In the genomic region with DNA sequence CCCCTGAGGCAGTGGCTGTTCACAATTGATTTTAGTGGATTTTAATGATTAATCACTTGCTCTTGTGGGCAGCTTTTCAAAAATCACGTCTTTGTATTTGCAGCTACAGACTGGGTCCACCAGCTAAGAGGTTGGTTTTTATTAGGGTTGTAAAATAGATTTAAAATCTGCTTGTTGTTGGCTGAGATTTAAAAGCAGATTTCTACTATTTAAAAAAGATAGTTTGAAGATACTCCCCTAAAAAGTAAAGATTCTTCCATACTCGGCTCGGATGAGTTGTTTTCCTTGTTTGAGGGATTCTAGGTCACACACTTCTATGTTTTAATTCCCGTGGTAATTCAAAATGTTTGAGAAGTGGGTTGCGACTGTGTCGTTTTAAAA, we compare ENCODE assay signal across 8 cellular contexts. TPM values are rescaled to one million over a fixed set of nuclear protein-coding genes. Genes with fewer than 3 reads are reported as not detected.
DNase-seq lines count a peak whose midpoint lies in the region; ATAC-seq, FAIRE-seq and TF ChIP-seq lines count a peak whose summit lies in the region.

No MANE protein-coding gene starts in this region.

- DNase-seq in SK-N-MC (ENCODE audit: low read depth, low spot score): no peak
- DNase-seq in fibroblast of mammary gland (ENCODE audit: low read depth): no peak
- no peak for DNase-seq in frontal cortex (ENCODE audit: low spot score in 2 of 2)
- DNase-seq in NCI-H1436 (lab: John Stamatoyannopoulos, UW): no peak
- no peak for DNase-seq in NCI-H446 (lab: John Stamatoyannopoulos, UW)

- no peaks in the 10 kb centered on the region for H3K36me3 ChIP-seq in SK-N-MC (ENCODE audit: insufficient read depth, low read length)
- no peaks in the 10 kb centered on the region for H3K36me3 ChIP-seq in rectal smooth muscle tissue (ENCODE audit: control insufficient read depth, insufficient read depth, low read length)

- H3K9me3 ChIP-seq in SK-N-MC (ENCODE audit: low read depth, low read length): no peaks in the 10 kb centered on the region

- no peak for ATAC-seq in HG03354 (IDR thresholded peaks at IDR 0.05; ENCODE audit: poor library complexity, severe bottlenecking, unreplicated experiment)

- H3K9ac ChIP-seq in SK-N-MC (ENCODE audit: insufficient read length) (peak overlapping the region; percentile 74), rectal smooth muscle tissue (ENCODE audit: low read length) (peak overlapping the region; percentile 53)

- no peaks in the 10 kb centered on the region for H3K27me3 ChIP-seq in rectal smooth muscle tissue (ENCODE audit: control insufficient read depth, insufficient read depth, low read length)

- H3K4me3 ChIP-seq in GM08714 (ENCODE audit: low read length): peak overlapping the region; percentile 79
- H3K4me3 ChIP-seq in SK-N-MC: peak overlapping the region; percentile 84
- H3K4me3 ChIP-seq in fibroblast of mammary gland (ENCODE audit: control insufficient read depth, low read depth, low read length): peak overlapping the region; percentile 83
- H3K4me3 ChIP-seq in rectal smooth muscle tissue (ENCODE audit: low read length): peak overlapping the region; percentile 74

- FAIRE-seq in frontal cortex (lab: Jason Lieb, UNC): no peak

- no peak for TF ChIP-seq CTCF in fibroblast of mammary gland (conservative IDR thresholded peaks at IDR 0.05; ENCODE audit: control insufficient read depth, insufficient read depth, low read depth, low read length)

- H3K4me1 ChIP-seq in rectal smooth muscle tissue (ENCODE audit: control insufficient read depth, insufficient read depth, low read length): peaks cover 19% of the 10 kb centered on the region

- H3K27ac ChIP-seq in SK-N-MC (peak overlapping the region; percentile 65), rectal smooth muscle tissue (ENCODE audit: low read depth, low read length) (peak overlapping the region; percentile 98)

RNA-seq across cellular contexts. Expression of a gene that starts 1.7 kb away (rescaled TPM):
- 343 TPM for total RNA-seq in frontal cortex
